1 cellular context compared by ENCODE assay signal in the genomic region with DNA sequence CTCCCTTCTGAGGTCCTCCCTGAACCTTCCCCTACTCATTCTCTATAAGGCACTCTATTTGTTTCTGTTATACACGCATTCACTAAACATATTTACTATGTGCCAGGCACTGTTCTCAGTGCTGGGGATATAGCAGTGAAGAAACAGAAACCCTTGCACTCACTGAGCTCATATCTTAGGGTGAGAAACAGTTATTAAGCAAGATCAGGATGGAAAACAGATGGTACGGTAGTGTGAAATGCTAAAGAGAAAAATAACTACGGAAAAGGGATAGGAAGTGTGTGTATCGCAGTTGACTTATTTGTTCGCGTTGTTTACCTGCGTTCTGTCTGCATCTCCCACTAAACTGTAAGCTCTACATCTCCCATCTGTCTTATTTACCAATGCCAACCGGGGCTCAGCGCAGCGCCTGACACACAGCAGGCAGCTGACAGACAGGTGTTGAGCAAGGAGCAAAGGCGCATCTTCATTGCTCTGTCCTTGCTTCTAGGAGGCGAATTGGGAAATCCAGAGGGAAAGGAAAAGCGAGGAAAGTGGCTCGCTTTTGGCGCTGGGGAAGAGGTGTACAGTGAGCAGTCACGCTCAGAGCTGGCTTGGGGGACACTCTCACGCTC.
A peak's percentile ranks its signal among the peaks of the same experiment; 100 is the strongest.
TF ChIP-seq lines count a peak whose summit lies in the region.

No MANE protein-coding gene starts in this region.

TF ChIP-seq in K562, 482 proteins besides CTCF, POLR2A, EP300 and RAD21 (continued from another document):
- TF ChIP-seq, protein P1, sequence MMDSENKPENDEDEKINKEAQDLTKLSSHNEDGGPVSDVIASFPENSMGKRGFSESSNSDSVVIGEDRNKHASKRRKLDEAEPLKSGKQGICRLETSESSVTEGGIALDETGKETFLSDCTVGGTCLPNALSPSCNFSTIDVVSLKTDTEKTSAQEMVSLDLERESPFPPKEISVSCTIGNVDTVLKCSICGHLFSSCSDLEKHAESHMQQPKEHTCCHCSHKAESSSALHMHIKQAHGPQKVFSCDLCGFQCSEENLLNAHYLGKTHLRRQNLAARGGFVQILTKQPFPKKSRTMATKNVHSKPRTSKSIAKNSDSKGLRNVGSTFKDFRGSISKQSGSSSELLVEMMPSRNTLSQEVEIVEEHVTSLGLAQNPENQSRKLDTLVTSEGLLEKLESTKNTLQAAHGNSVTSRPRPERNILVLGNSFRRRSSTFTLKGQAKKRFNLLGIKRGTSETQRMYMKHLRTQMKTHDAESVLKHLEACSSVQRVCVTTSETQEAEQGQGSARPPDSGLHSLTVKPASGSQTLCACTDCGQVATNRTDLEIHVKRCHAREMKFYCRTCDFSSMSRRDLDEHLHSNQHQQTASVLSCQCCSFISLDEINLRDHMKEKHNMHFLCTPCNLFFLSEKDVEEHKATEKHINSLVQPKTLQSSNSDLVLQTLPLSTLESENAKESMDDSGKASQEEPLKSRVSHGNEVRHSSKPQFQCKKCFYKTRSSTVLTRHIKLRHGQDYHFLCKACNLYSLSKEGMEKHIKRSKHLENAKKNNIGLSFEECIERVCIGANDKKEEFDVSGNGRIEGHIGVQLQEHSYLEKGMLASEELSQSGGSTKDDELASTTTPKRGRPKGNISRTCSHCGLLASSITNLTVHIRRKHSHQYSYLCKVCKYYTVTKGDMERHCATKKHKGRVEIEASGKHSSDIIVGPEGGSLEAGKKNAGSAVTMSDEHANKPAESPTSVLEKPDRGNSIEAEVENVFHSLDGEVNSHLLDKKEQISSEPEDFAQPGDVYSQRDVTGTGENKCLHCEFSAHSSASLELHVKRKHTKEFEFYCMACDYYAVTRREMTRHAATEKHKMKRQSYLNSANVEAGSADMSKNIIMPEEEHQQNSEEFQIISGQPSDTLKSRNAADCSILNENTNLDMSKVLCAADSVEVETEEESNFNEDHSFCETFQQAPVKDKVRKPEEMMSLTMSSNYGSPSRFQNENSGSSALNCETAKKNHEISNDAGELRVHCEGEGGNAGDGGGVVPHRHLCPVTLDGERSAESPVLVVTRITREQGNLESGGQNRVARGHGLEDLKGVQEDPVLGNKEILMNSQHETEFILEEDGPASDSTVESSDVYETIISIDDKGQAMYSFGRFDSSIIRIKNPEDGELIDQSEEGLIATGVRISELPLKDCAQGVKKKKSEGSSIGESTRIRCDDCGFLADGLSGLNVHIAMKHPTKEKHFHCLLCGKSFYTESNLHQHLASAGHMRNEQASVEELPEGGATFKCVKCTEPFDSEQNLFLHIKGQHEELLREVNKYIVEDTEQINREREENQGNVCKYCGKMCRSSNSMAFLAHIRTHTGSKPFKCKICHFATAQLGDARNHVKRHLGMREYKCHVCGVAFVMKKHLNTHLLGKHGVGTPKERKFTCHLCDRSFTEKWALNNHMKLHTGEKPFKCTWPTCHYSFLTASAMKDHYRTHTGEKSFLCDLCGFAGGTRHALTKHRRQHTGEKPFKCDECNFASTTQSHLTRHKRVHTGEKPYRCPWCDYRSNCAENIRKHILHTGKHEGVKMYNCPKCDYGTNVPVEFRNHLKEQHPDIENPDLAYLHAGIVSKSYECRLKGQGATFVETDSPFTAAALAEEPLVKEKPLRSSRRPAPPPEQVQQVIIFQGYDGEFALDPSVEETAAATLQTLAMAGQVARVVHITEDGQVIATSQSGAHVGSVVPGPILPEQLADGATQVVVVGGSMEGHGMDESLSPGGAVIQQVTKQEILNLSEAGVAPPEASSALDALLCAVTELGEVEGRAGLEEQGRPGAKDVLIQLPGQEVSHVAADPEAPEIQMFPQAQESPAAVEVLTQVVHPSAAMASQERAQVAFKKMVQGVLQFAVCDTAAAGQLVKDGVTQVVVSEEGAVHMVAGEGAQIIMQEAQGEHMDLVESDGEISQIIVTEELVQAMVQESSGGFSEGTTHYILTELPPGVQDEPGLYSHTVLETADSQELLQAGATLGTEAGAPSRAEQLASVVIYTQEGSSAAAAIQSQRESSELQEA (IDR thresholded peaks at IDR 0.05; ENCODE audit: low read depth): no peak
- TF ChIP-seq U2AF1 (optimal IDR thresholded peaks at IDR 0.05; ENCODE audit: low read depth, low read length) (no peak), PHTF2 (CRISPR knock-in tag; IDR thresholded peaks at IDR 0.05) (no peak), ARID3A (IDR thresholded peaks at IDR 0.05; ENCODE audit: borderline replicate concordance, low read depth, low read length) (no peak), SOX6 (IDR thresholded peaks at IDR 0.05) (no peak), MTF1 (CRISPR knock-in tag; IDR thresholded peaks at IDR 0.05; ENCODE audit: borderline replicate concordance) (no peak), CEBPB (tag; IDR thresholded peaks at IDR 0.05) (peak; percentile 85), TRIM28 (IDR thresholded peaks at IDR 0.05) (no peak), U2AF2 (optimal IDR thresholded peaks at IDR 0.05; ENCODE audit: low read depth, low read length) (no peak), ZNF146 (CRISPR knock-in tag; IDR thresholded peaks at IDR 0.05; ENCODE audit: unreplicated experiment) (no peak), SNIP1 (IDR thresholded peaks at IDR 0.05; ENCODE audit: low read depth) (no peak), SMARCA5 (IDR thresholded peaks at IDR 0.05) (no peak), MAZ (CRISPR knock-in tag; conservative IDR thresholded peaks at IDR 0.05 in 1 of 2, IDR thresholded peaks at IDR 0.05 in 1 of 2) (no peak), PHB (CRISPR knock-in tag; IDR thresholded peaks at IDR 0.05) (no peak), PRMT5 (CRISPR knock-in tag; IDR thresholded peaks at IDR 0.05) (no peak), ILK (tag; IDR thresholded peaks at IDR 0.05; ENCODE audit: borderline replicate concordance, low read depth) (no peak), SETDB1 (IDR thresholded peaks at IDR 0.05; ENCODE audit: low read length) (no peak), FOXA3 (CRISPR knock-in tag; conservative IDR thresholded peaks at IDR 0.05 in 1 of 2, IDR thresholded peaks at IDR 0.05 in 1 of 2) (peak in 1 of 2 experiments; percentile 68; a peak in 1 of 4 replicates), POLR2AphosphoS5 (IDR thresholded peaks at IDR 0.05; ENCODE audit: control insufficient read depth, insufficient read depth, low read depth, low read length) (no peak), ZNF197 (CRISPR knock-in tag; IDR thresholded peaks at IDR 0.05; ENCODE audit: low read depth) (no peak), TBP (optimal IDR thresholded peaks at IDR 0.05; ENCODE audit: low read depth, low read length) (no peak), ZNF696 (CRISPR knock-in tag; conservative IDR thresholded peaks at IDR 0.05) (no peak), JUNB (CRISPR knock-in tag; conservative IDR thresholded peaks at IDR 0.05) (no peak), TAF15 (IDR thresholded peaks at IDR 0.05; ENCODE audit: low read depth, low read length) (no peak), ZNF134 (CRISPR knock-in tag; conservative IDR thresholded peaks at IDR 0.05) (no peak), FOXM1 (IDR thresholded peaks at IDR 0.05; ENCODE audit: low read depth) (no peak), FOXM1 (CRISPR knock-in tag; IDR thresholded peaks at IDR 0.05; ENCODE audit: low read depth) (no peak), PTTG1 (tag; IDR thresholded peaks at IDR 0.05; ENCODE audit: low read depth) (no peak), MLLT1 (IDR thresholded peaks at IDR 0.05) (0 out of 4 replicates have a peak, but pooled peaks of 1 of the 2 experiments have one; percentile 23), RBM34 (IDR thresholded peaks at IDR 0.05; ENCODE audit: borderline replicate concordance, insufficient read depth, low read length) (no peak)
- TF ChIP-seq, protein P2, sequence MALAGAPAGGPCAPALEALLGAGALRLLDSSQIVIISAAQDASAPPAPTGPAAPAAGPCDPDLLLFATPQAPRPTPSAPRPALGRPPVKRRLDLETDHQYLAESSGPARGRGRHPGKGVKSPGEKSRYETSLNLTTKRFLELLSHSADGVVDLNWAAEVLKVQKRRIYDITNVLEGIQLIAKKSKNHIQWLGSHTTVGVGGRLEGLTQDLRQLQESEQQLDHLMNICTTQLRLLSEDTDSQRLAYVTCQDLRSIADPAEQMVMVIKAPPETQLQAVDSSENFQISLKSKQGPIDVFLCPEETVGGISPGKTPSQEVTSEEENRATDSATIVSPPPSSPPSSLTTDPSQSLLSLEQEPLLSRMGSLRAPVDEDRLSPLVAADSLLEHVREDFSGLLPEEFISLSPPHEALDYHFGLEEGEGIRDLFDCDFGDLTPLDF (CRISPR knock-in tag; IDR thresholded peaks at IDR 0.05): no peak
